8 cellular contexts compared by ENCODE assay signal in the genomic region with DNA sequence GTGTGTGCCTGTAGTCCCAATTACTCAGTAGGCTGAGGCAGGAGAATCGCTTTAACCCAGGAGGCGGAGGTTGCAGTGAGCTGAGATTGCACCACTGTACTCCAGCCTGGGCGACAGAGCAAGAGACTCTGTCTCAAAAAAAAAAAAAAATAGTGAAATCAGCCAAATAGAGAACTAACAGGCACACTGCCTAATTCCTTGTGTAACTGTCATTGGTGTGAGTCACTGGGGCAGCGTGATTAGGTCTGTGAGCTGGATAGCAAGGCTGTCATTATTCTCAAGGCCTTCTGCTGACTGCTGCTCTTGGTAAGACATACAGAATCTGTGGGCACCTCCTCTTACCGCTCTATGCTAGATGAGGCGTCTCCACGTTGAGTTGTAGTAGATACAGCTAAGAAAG.
DNase-seq lines count a peak whose midpoint lies in the region; ATAC-seq and TF ChIP-seq lines count a peak whose summit lies in the region.

No MANE protein-coding gene starts in this region.

- H3K4me3 ChIP-seq in AG09309 (ENCODE audit: control insufficient read depth, low read depth, low read length), result no peak overlapping the region

- H3K4me3 Mint-ChIP-seq in endothelial cell (ENCODE audit: unreplicated experiment) (no peak overlapping the region), progenitor cell of endocrine pancreas (ENCODE audit: low read depth) (no peak overlapping the region)

- no peak for TF ChIP-seq CTCF in AG09309 (IDR thresholded peaks at IDR 0.05; ENCODE audit: control insufficient read depth, insufficient read depth, low read depth, low read length, missing control alignments)
- TF ChIP-seq CTCF in endothelial cell (IDR thresholded peaks at IDR 0.05; ENCODE audit: unreplicated experiment), result no peak
- TF ChIP-seq CTCF in progenitor cell of endocrine pancreas (IDR thresholded peaks at IDR 0.05; ENCODE audit: unreplicated experiment), result no peak

- H3K27ac Mint-ChIP-seq in endothelial cell (ENCODE audit: unreplicated experiment) (no peak overlapping the region), progenitor cell of endocrine pancreas (no peak overlapping the region)

- DNase-seq in AG09309 (ENCODE audit: low read depth) (peak; percentile 94), NCI-H446 (lab: John Stamatoyannopoulos, UW) (peak; percentile 40 to 82), dermis microvascular lymphatic vessel endothelial cell (ENCODE audit: low read depth in 2 of 2) (peak; percentile 50 to 89), myocyte (ENCODE audit: low read depth) (peak; percentile 81), endothelial cell (ENCODE audit: low spot score) (no peak), NCI-H774 (lab: John Stamatoyannopoulos, UW) (no peak), progenitor cell of endocrine pancreas (ENCODE audit: low spot score, unreplicated experiment) (no peak)

- no peaks in the 10 kb centered on the region for H3K36me3 Mint-ChIP-seq in endothelial cell (ENCODE audit: low read depth, unreplicated experiment)
- H3K36me3 Mint-ChIP-seq in progenitor cell of endocrine pancreas (ENCODE audit: insufficient read depth), result peaks cover 8% of the 10 kb centered on the region

- H3K4me1 Mint-ChIP-seq in endothelial cell (ENCODE audit: unreplicated experiment) (peaks cover 40% of the 10 kb centered on the region), progenitor cell of endocrine pancreas (ENCODE audit: low read depth) (peaks cover 22% of the 10 kb centered on the region)

- H3K27me3 Mint-ChIP-seq in endothelial cell (ENCODE audit: unreplicated experiment) (peaks cover 1% of the 10 kb centered on the region), progenitor cell of endocrine pancreas (no peaks in the 10 kb centered on the region)

- no peak for ATAC-seq in GM18511 (IDR thresholded peaks at IDR 0.05; ENCODE audit: unreplicated experiment)

- H3K9me3 Mint-ChIP-seq in endothelial cell (ENCODE audit: unreplicated experiment) (no peaks in the 10 kb centered on the region), progenitor cell of endocrine pancreas (ENCODE audit: low read depth) (no peaks in the 10 kb centered on the region)

Comparison
In these comparisons a context has a peak if more than half of its experiments do, and no peak if none do; other contexts are left out.
1. DNase-seq: peak in AG09309 (single experiment), NCI-H446 (2 of 2), dermis microvascular lymphatic vessel endothelial cell (2 of 2) and myocyte (single experiment); none in endothelial cell (single experiment), NCI-H774 (single experiment) and progenitor cell of endocrine pancreas (single experiment).